Comparison of ENCODE assay signal across 25 cellular contexts in genomic region chr6:75963569-75963968, GRCh38.
DNase-seq lines count a peak whose midpoint lies in the region; ATAC-seq, FAIRE-seq and TF ChIP-seq lines count a peak whose summit lies in the region.
"Had no signal": no experiment of that assay in that cellular context is flagged by ENCODE, and none has a peak within 500 bp of the region (broad histone marks: within the 10 kb centered on the region; RNA-seq: fewer than 3 reads in every experiment).

No MANE protein-coding gene starts in this region.

- peaks cover 2% of the 10 kb centered on the region for H3K27me3 Mint-ChIP-seq in GM23338 (ENCODE audit: insufficient read depth, low read depth, poor library complexity)
- H3K27me3 Mint-ChIP-seq: CD4-positive, alpha-beta T cell had no signal

- H3K23ac ChIP-seq in H1 (ENCODE audit: insufficient read length) (no peak overlapping the region), neuronal stem cell (ENCODE audit: low read depth, low read length, poor library complexity) (no peak overlapping the region)

- no peaks in the 10 kb centered on the region for H3K79me1 ChIP-seq in H1 (ENCODE audit: low read depth, low read length)
- H3K79me1 ChIP-seq in neuronal stem cell (ENCODE audit: low read depth, low read length), result no peaks in the 10 kb centered on the region

- H3K27ac Mint-ChIP-seq in GM23338, result peak overlapping the region; percentile 7; the same call in 1 of the 2 replicates
- H3K27ac Mint-ChIP-seq: CD14-positive monocyte; CD4-positive, alpha-beta T cell; CD8-positive, alpha-beta memory T cell; HFFc6 had no signal

- H3K36me3 Mint-ChIP-seq in GM23338 (ENCODE audit: low read depth), result no peaks in the 10 kb centered on the region
- H3K36me3 Mint-ChIP-seq: CD14-positive monocyte; CD8-positive, alpha-beta memory T cell had no signal

- no peak overlapping the region for H3K4me3 Mint-ChIP-seq in GM23338
- H3K4me3 Mint-ChIP-seq: CD14-positive monocyte; CD4-positive, alpha-beta T cell; CD8-positive, alpha-beta memory T cell; HFFc6 had no signal

- H4K8ac ChIP-seq in H1 (ENCODE audit: extremely low read depth, insufficient read depth, low read length) (no peak overlapping the region), neuronal stem cell (ENCODE audit: low read depth, low read length) (no peak overlapping the region)

- no peak overlapping the region for H2BK12ac ChIP-seq in H1 (ENCODE audit: low read depth, low read length)
- H2BK12ac ChIP-seq in neuronal stem cell (ENCODE audit: low read length), result no peak overlapping the region

- no peak overlapping the region for H3K56ac ChIP-seq in H1 (replicated peaks; ENCODE audit: insufficient read length, low read depth, low read length)

- no peak for TF ChIP-seq CTCF in GM23338 (conservative IDR thresholded peaks at IDR 0.05; ENCODE audit: low read depth in 2 of 2)
- TF ChIP-seq CTCF in H1 (IDR thresholded peaks at IDR 0.05; ENCODE audit: control extremely low read depth in 1 of 3, insufficient read depth in 1 of 3, low read depth in 1 of 3, low read length in 3 of 3), result no peak

- H3K18ac ChIP-seq in H1 (ENCODE audit: extremely low read depth, low read length) (no peak overlapping the region), neuronal stem cell (ENCODE audit: low read length) (no peak overlapping the region)

- DNase-seq in GM23338 (ENCODE audit: low spot score) (peak; percentile 21), NCI-H69 (lab: John Stamatoyannopoulos, UW) (peak; percentile 69), H1 (ENCODE audit: low read depth in 1 of 2, low spot score in 2 of 2) (no peak), neuronal stem cell (ENCODE audit: low spot score) (no peak), NCI-H446 (lab: John Stamatoyannopoulos, UW) (no peak), NCI-H1694 (lab: John Stamatoyannopoulos, UW) (no peak)
- DNase-seq: 8988T; ACHN; AML-193; BE2C; CD4-positive, alpha-beta T cell; CD8-positive, alpha-beta memory T cell; DMS 273 treated with DMSO at 0.1 percent for 48 hours; DMS53; DMS79 treated with DMSO at 0.1 percent for 48 hours; GF-D8; HFFc6 had no signal

- H3K36me3 ChIP-seq in GM23338 (ENCODE audit: insufficient read depth) (no peaks in the 10 kb centered on the region), H1 (ENCODE audit: control insufficient read depth in 2 of 4, insufficient read depth in 4 of 4, low read length in 3 of 4) (no peaks in the 10 kb centered on the region), neuronal stem cell (replicated peaks in 1 of 2; ENCODE audit: control insufficient read depth in 2 of 2, insufficient read depth in 2 of 2, low read length in 2 of 2) (no peaks in the 10 kb centered on the region)
- H3K36me3 ChIP-seq: BE2C; BLaER1 treated with 17β-estradiol and CSF1 and Interleukin-3, amounts not matched to agents 10 nM and 100 nM; HAP-1 had no signal

- H2AK5ac ChIP-seq in H1 (ENCODE audit: low read depth, low read length) (no peak overlapping the region), neuronal stem cell (ENCODE audit: low read depth, low read length) (no peak overlapping the region)

- H3K9ac ChIP-seq in H1 (replicated peaks in 1 of 4; ENCODE audit: extremely low read depth in 1 of 4, low read depth in 3 of 4, low read length in 3 of 4) (no peak overlapping the region), neuronal stem cell (ENCODE audit: low read depth, low read length, poor library complexity) (no peak overlapping the region)
- H3K9ac ChIP-seq: BLaER1 treated with 17β-estradiol and CSF1 and Interleukin-3, amounts not matched to agents 10 nM and 100 nM had no signal

- H4K20me1 ChIP-seq in GM23338 (replicated peaks; ENCODE audit: insufficient read depth) (no peaks in the 10 kb centered on the region), H1 (replicated peaks in 1 of 2; ENCODE audit: control insufficient read depth in 1 of 2, insufficient read depth in 2 of 2, low read length in 2 of 2) (no peaks in the 10 kb centered on the region)
- H4K20me1 ChIP-seq: BLaER1 treated with 17β-estradiol and CSF1 and Interleukin-3, amounts not matched to agents 10 nM and 100 nM had no signal

- no peak overlapping the region for H4K5ac ChIP-seq in H1 (ENCODE audit: insufficient read length, low read depth, low read length)

- H2BK120ac ChIP-seq in H1 (replicated peaks; ENCODE audit: low read depth, low read length), result no peak overlapping the region
- no peak overlapping the region for H2BK120ac ChIP-seq in neuronal stem cell (ENCODE audit: low read depth, low read length)

- TF ChIP-seq RAD21 in H1 (IDR thresholded peaks at IDR 0.05 in 1 of 2, conservative IDR thresholded peaks at IDR 0.05 in 1 of 2; ENCODE audit: low read depth in 2 of 2, low read length in 2 of 2), result no peak

- H3F3A ChIP-seq in GM23338 (replicated peaks; ENCODE audit: low read depth), result no peaks in the 10 kb centered on the region

- H3K4me3 ChIP-seq in GM23338 (no peak overlapping the region), H1 (ENCODE audit: extremely low read depth in 1 of 4, insufficient read depth in 2 of 4, low read depth in 3 of 4, low read length in 4 of 4) (no peak overlapping the region), neuronal stem cell (ENCODE audit: low read length in 2 of 2) (no peak overlapping the region)
- H3K4me3 ChIP-seq: A549; BLaER1 treated with 17β-estradiol and CSF1 and Interleukin-3, amounts not matched to agents 10 nM and 100 nM; HAP-1 had no signal

- no peak for TF ChIP-seq EP300 in H1 (IDR thresholded peaks at IDR 0.05; ENCODE audit: borderline replicate concordance in 1 of 2, low read depth in 2 of 2, low read length in 2 of 2)

- H4K91ac ChIP-seq in H1 (replicated peaks; ENCODE audit: insufficient read length, low read length), result no peak overlapping the region
- no peak overlapping the region for H4K91ac ChIP-seq in neuronal stem cell (ENCODE audit: low read depth, low read length, poor library complexity)

- POLR2A ChIA-PET in H1 (lab: Charles Lee; ENCODE audit: partially characterized antibody), result no interaction called here

- H3K9me2 ChIP-seq in GM23338 (ENCODE audit: insufficient read depth), result no peaks in the 10 kb centered on the region

- H3K27ac ChIP-seq in GM23338 (ENCODE audit: low read depth) (no peak overlapping the region), H1 (ENCODE audit: low read depth, low read length) (no peak overlapping the region), neuronal stem cell (replicated peaks; ENCODE audit: low read length) (peak overlapping the region; percentile 55)
- H3K27ac ChIP-seq: A549; BLaER1 treated with 17β-estradiol and CSF1 and Interleukin-3, amounts not matched to agents 10 nM and 100 nM had no signal

- peak; percentile 65 for ATAC-seq in GM23338
- no peak for ATAC-seq in HG02610 (IDR thresholded peaks at IDR 0.05; ENCODE audit: unreplicated experiment)
- ATAC-seq: A549 had no signal

- peaks cover 12% of the 10 kb centered on the region for H3K9me3 Mint-ChIP-seq in GM23338
- H3K9me3 Mint-ChIP-seq: CD4-positive, alpha-beta T cell; HFFc6 had no signal

- CTCF ChIA-PET in H1 (lab: Charles Lee; ENCODE audit: partially characterized antibody), result interaction anchor here (1.6 kb wide), 1 partner anchor 29 kb away, joined by 8 read pairs; no protein-coding TSS in a partner anchor

- H3K4me1 ChIP-seq in GM23338 (ENCODE audit: insufficient read depth) (no peaks in the 10 kb centered on the region), H1 (replicated peaks in 1 of 4; ENCODE audit: control insufficient read depth in 3 of 4, insufficient read depth in 4 of 4, low read length in 3 of 4) (peaks cover 0 to 3% (median 0%) of the 10 kb centered on the region in 4 experiments; a peak in 2 of 7 replicates), neuronal stem cell (ENCODE audit: control insufficient read depth in 2 of 2, insufficient read depth in 1 of 2, low read depth in 1 of 2, low read length in 2 of 2) (peaks cover 5 to 6% of the 10 kb centered on the region in 2 donors)
- H3K4me1 ChIP-seq: A549; BE2C; BLaER1 treated with 17β-estradiol and CSF1 and Interleukin-3, amounts not matched to agents 10 nM and 100 nM; HAP-1 had no signal

- no peaks in the 10 kb centered on the region for H3K23me2 ChIP-seq in H1 (ENCODE audit: low read depth, low read length)

- H3K79me2 ChIP-seq in GM23338 (replicated peaks; ENCODE audit: insufficient read depth) (no peaks in the 10 kb centered on the region), H1 (ENCODE audit: control insufficient read depth in 1 of 2, insufficient read depth in 2 of 2, low read length in 2 of 2) (no peaks in the 10 kb centered on the region)

- H2BK5ac ChIP-seq in H1 (ENCODE audit: low read depth, low read length) (no peak overlapping the region), neuronal stem cell (ENCODE audit: low read length) (no peak overlapping the region)

- H2AFZ ChIP-seq in GM23338 (peak overlapping the region; percentile 44), H1 (ENCODE audit: low read length) (peak overlapping the region; percentile 79; the same call in 1 of the 2 replicates), neuronal stem cell (ENCODE audit: low read length) (no peak overlapping the region)

- H3K14ac ChIP-seq in H1 (ENCODE audit: insufficient read length) (no peak overlapping the region), neuronal stem cell (ENCODE audit: low read length) (no peak overlapping the region)

- H2BK15ac ChIP-seq in H1 (ENCODE audit: low read length), result no peak overlapping the region
- H2BK15ac ChIP-seq in neuronal stem cell (ENCODE audit: low read length), result no peak overlapping the region

- WGBS in H1 (ENCODE audit: extremely low coverage in 1 of 2, insufficient coverage in 1 of 2, insufficient read length in 1 of 2, insufficient replicate concordance in 2 of 2, low coverage in 1 of 2, low lambda C conversion rate in 2 of 2, missing lambda C conversion rate in 1 of 2), 2 experiments, result 73% methylated on average over 1 of the region's 1 CpG; no CpG with 5 or more reads in 1 of the 2 experiments
- WGBS in neuronal stem cell (ENCODE audit: extremely low coverage in 2 of 2, insufficient read length in 2 of 2, insufficient replicate concordance in 1 of 2), 2 donors, result no CpG with 5 or more reads among the region's 1 CpG

- H2BK20ac ChIP-seq in H1 (ENCODE audit: low read length), result no peak overlapping the region

- peak; percentile 7 for FAIRE-seq in H1 (lab: Jason Lieb, UNC)
- FAIRE-seq: A549, D721Med, GM12891, GM18507 had no signal

- peaks cover 4% of the 10 kb centered on the region for H3K4me1 Mint-ChIP-seq in GM23338
- H3K4me1 Mint-ChIP-seq: CD14-positive monocyte; CD8-positive, alpha-beta memory T cell had no signal

- H3K4ac ChIP-seq in H1 (replicated peaks; ENCODE audit: insufficient read length, low read depth, low read length) (no peak overlapping the region), neuronal stem cell (ENCODE audit: low read length) (no peak overlapping the region)

- no peak for TF ChIP-seq POLR2A in H1 (IDR thresholded peaks at IDR 0.05; ENCODE audit: control extremely low read depth in 1 of 2, low read depth in 2 of 2, low read length in 2 of 2)

- H3K27me3 ChIP-seq in GM23338 (ENCODE audit: insufficient read depth), result no peaks in the 10 kb centered on the region
- H3K27me3 ChIP-seq in H1 (replicated peaks in 1 of 4; ENCODE audit: control insufficient read depth in 3 of 4, extremely low read depth in 1 of 4, insufficient read depth in 3 of 4, low read length in 3 of 4), result no peaks in the 10 kb centered on the region
- no peaks in the 10 kb centered on the region for H3K27me3 ChIP-seq in neuronal stem cell (ENCODE audit: control insufficient read depth in 3 of 3, insufficient read depth in 3 of 3, low read depth in 1 of 3, low read length in 3 of 3)
- H3K27me3 ChIP-seq: BE2C; BLaER1 treated with 17β-estradiol and CSF1 and Interleukin-3, amounts not matched to agents 10 nM and 100 nM had no signal

- H3K4me2 ChIP-seq in GM23338 (no peak overlapping the region), H1 (ENCODE audit: insufficient read depth in 1 of 2, low read depth in 2 of 2, low read length in 2 of 2) (no peak overlapping the region), neuronal stem cell (ENCODE audit: insufficient read depth, low read length, poor library complexity, severe bottlenecking) (no peak overlapping the region)
- H3K4me2 ChIP-seq: A549; BLaER1 treated with 17β-estradiol and CSF1 and Interleukin-3, amounts not matched to agents 10 nM and 100 nM had no signal

- H3K9me3 ChIP-seq in H1 (ENCODE audit: insufficient read depth in 2 of 2, low read depth in 1 of 2, low read length in 1 of 2) (no peaks in the 10 kb centered on the region), neuronal stem cell (replicated peaks in 1 of 2; ENCODE audit: control insufficient read depth in 2 of 2, insufficient read depth in 1 of 2, low read depth in 1 of 2, low read length in 2 of 2) (no peaks in the 10 kb centered on the region)
- H3K9me3 ChIP-seq: A549, BE2C, HAP-1 had no signal

Comparison
In these comparisons a context has a peak if more than half of its experiments do, and no peak if none do; other contexts are left out.
1. DNase-seq: peak in GM23338 (single experiment) and NCI-H69 (single experiment); none in H1 (0 of 2), neuronal stem cell (single experiment), NCI-H446 (0 of 2) and NCI-H1694 (single experiment).